1 cellular context compared by ENCODE assay signal in genomic region chr15:65231306-65231705, GRCh38.
TF ChIP-seq lines count a peak whose summit lies in the region.

No MANE protein-coding gene starts in this region.

TF ChIP-seq in GM12878, 131 proteins besides CTCF, POLR2A, EP300 and RAD21:
- TF ChIP-seq ZNF384 (IDR thresholded peaks at IDR 0.05; ENCODE audit: borderline replicate concordance, low read depth, low read length) = peak; percentile 54
- no peak for TF ChIP-seq SREBF1 (IDR thresholded peaks at IDR 0.05; ENCODE audit: low read length)
- TF ChIP-seq NR2F1 (conservative IDR thresholded peaks at IDR 0.05) = peak; percentile 57
- peak; percentile 36; the same call in 1 of the 2 replicates for TF ChIP-seq MTA2 (IDR thresholded peaks at IDR 0.05; ENCODE audit: low read depth)
- TF ChIP-seq CREB1 (IDR thresholded peaks at IDR 0.05; ENCODE audit: low read depth) = no peak
- TF ChIP-seq JUND (IDR thresholded peaks at IDR 0.05; ENCODE audit: low read depth, low read length) = no peak
- peak; percentile 41; the same call in 1 of the 2 replicates for TF ChIP-seq JUNB (IDR thresholded peaks at IDR 0.05)
- TF ChIP-seq SUZ12 (IDR thresholded peaks at IDR 0.05; ENCODE audit: unreplicated experiment) = no peak
- no peak for TF ChIP-seq ZNF217 (IDR thresholded peaks at IDR 0.05)
